Comparison of ENCODE assay signal across 9 cellular contexts in genomic region chr16:23497543-23497868, GRCh38. TPM values are rescaled to one million over a fixed set of nuclear protein-coding genes. Genes with fewer than 3 reads are reported as not detected.
DNase-seq lines count a peak whose midpoint lies in the region; ATAC-seq and TF ChIP-seq lines count a peak whose summit lies in the region.
"Had no signal": no experiment of that assay in that cellular context is flagged by ENCODE, and none has a peak within 500 bp of the region (broad histone marks: within the 10 kb centered on the region; RNA-seq: fewer than 3 reads in every experiment).

No MANE protein-coding gene starts in this region.

- no peak overlapping the region for H3K23ac ChIP-seq in trophoblast cell (ENCODE audit: low read length)

- TF ChIP-seq CTCF in CD14-positive monocyte (IDR thresholded peaks at IDR 0.05) (no peak), RWPE1 (conservative IDR thresholded peaks at IDR 0.05; ENCODE audit: low read depth) (no peak), fibroblast of villous mesenchyme (IDR thresholded peaks at IDR 0.05; ENCODE audit: insufficient read depth, low read depth, low read length) (no peak), brain microvascular endothelial cell (IDR thresholded peaks at IDR 0.05; ENCODE audit: low read depth, low read length, missing control alignments) (no peak)

- H3K4ac ChIP-seq in trophoblast cell (ENCODE audit: low read depth, low read length) = no peak overlapping the region

- peaks cover 25 to 29% of the 10 kb centered on the region in 2 experiments for H3K36me3 ChIP-seq in trophoblast cell (ENCODE audit: control insufficient read depth in 1 of 2, insufficient read depth in 2 of 2, low read length in 2 of 2)
- peaks cover 11% of the 10 kb centered on the region for H3K36me3 ChIP-seq in brain microvascular endothelial cell (replicated peaks)

- no peak overlapping the region for H4K12ac ChIP-seq in trophoblast cell (ENCODE audit: low read depth, low read length)

- peaks cover 2% of the 10 kb centered on the region for H3K9me3 ChIP-seq in trophoblast cell (ENCODE audit: insufficient read depth, low read depth, low read length)

- DNase-seq in CD14-positive monocyte (ENCODE audit: low spot score) (no peak), RWPE1 (ENCODE audit: low spot score) (no peak), fibroblast of villous mesenchyme (ENCODE audit: low read depth) (no peak), trophoblast cell (no peak), brain microvascular endothelial cell (no peak), ecto neural progenitor cell (ENCODE audit: low spot score) (no peak), COLO829 (ENCODE audit: low spot score) (no peak)
- DNase-seq: GF-D8 had no signal

- no peak for ATAC-seq in HG03354 (IDR thresholded peaks at IDR 0.05; ENCODE audit: poor library complexity, severe bottlenecking, unreplicated experiment)

- H4K91ac ChIP-seq in trophoblast cell (ENCODE audit: low read depth, low read length) = no peak overlapping the region

- H3K27me3 ChIP-seq in trophoblast cell (ENCODE audit: insufficient read depth, low read length) (no peaks in the 10 kb centered on the region), brain microvascular endothelial cell (replicated peaks) (no peaks in the 10 kb centered on the region)

- no peak overlapping the region for H4K8ac ChIP-seq in trophoblast cell (ENCODE audit: low read depth, low read length)

- no peaks in the 10 kb centered on the region for H3K79me1 ChIP-seq in trophoblast cell (ENCODE audit: low read length)

- no peaks in the 10 kb centered on the region for H3K27me3 Mint-ChIP-seq in CD14-positive monocyte (ENCODE audit: low read depth in 3 of 3)

- no peak overlapping the region for H3K4me2 ChIP-seq in trophoblast cell (ENCODE audit: low read length)

- peak overlapping the region; percentile 1 for H3K4me3 ChIP-seq in fibroblast of villous mesenchyme (ENCODE audit: low read depth, low read length)
- no peak overlapping the region for H3K4me3 ChIP-seq in trophoblast cell (ENCODE audit: low read depth, low read length)
- H3K4me3 ChIP-seq in brain microvascular endothelial cell (ENCODE audit: low read depth, low read length) = no peak overlapping the region

- H3K18ac ChIP-seq in trophoblast cell (ENCODE audit: low read length) = no peak overlapping the region

- no peak overlapping the region for H2BK5ac ChIP-seq in trophoblast cell (ENCODE audit: low read depth, low read length, poor library complexity)

- intact Hi-C loops in CD14-positive monocyte (cut with micrococcal nuclease) = loop anchor here in 1 of 2 donors (10.0 kb wide), 1 partner anchor 47 kb away; no protein-coding TSS in a partner anchor

- H3K36me3 Mint-ChIP-seq in CD14-positive monocyte = peaks cover 52 to 53% of the 10 kb centered on the region in 2 donors

- H3K9ac ChIP-seq in trophoblast cell (ENCODE audit: low read length) = no peak overlapping the region

- CTCF ChIA-PET in RWPE1 (lab: Yijun Ruan, JAX) = interaction anchor here (0.8 kb wide), 1 partner anchor 15 kb away, joined by 4 read pairs; no protein-coding TSS in a partner anchor

- no peak overlapping the region for H3K14ac ChIP-seq in trophoblast cell (ENCODE audit: low read length)

- peak overlapping the region; percentile 73 to 94 (median 89) for H3K27ac Mint-ChIP-seq in CD14-positive monocyte

- no peak overlapping the region for H2BK120ac ChIP-seq in trophoblast cell (ENCODE audit: insufficient read depth, low read length, poor library complexity)

- H3K4me1 ChIP-seq in trophoblast cell (ENCODE audit: control insufficient read depth in 1 of 2, insufficient read depth in 2 of 2, low read length in 2 of 2) = peaks cover 12 to 14% of the 10 kb centered on the region in 2 experiments

- no peak overlapping the region for H2BK12ac ChIP-seq in trophoblast cell (ENCODE audit: low read length)

- in situ Hi-C loops in brain microvascular endothelial cell (cut with HindIII; ENCODE audit: low pct_ligation_motif_present, low sequenced_read_pairs) = no loop called here

- H3K27ac ChIP-seq in RWPE1 (peak overlapping the region; percentile 82), trophoblast cell (ENCODE audit: low read depth, low read length) (peak overlapping the region; percentile 8), brain microvascular endothelial cell (no peak overlapping the region)

- H3K79me2 ChIP-seq in trophoblast cell (ENCODE audit: control insufficient read depth, insufficient read depth, low read length, poor library complexity) = no peaks in the 10 kb centered on the region

- peaks cover 47% of the 10 kb centered on the region for H3K4me1 Mint-ChIP-seq in CD14-positive monocyte

- POLR2A ChIA-PET in RWPE1 (lab: Yijun Ruan, JAX; ENCODE audit: low non-redundant PET) = no interaction called here

- peak overlapping the region in 1 of 2 donors; percentile 80 for H3K4me3 Mint-ChIP-seq in CD14-positive monocyte

- H3K9me3 Mint-ChIP-seq in CD14-positive monocyte = peaks cover 0 to 1% (median 0%) of the 10 kb centered on the region in 7 donors

- WGBS in trophoblast cell (ENCODE audit: extremely low coverage, insufficient coverage, insufficient read length) = no CpG with 5 or more reads among the region's 6 CpGs

- H2AFZ ChIP-seq in trophoblast cell (ENCODE audit: insufficient read depth, low read length, poor library complexity) = no peak overlapping the region

- no peak overlapping the region for H2AK5ac ChIP-seq in trophoblast cell (ENCODE audit: low read length)

RNA-seq across cellular contexts. Expression of gene GGA2, which starts 12.8 kb away (rescaled TPM):
- polyA plus RNA-seq in CD14-positive monocyte = 10 to 100 TPM; 37.5 to 49.5 TPM
- 21.6 and 24.2 TPM in 2 replicates for total RNA-seq in fibroblast of villous mesenchyme
- 29.3 and 31.7 TPM in 2 replicates for polyA plus RNA-seq in trophoblast cell (2013)

RNA-seq across cellular contexts. Expression of gene COG7, which starts 44.5 kb away (rescaled TPM):
- polyA plus RNA-seq in CD14-positive monocyte = 1 to 10 TPM; 6.6 to 8.0 TPM
- total RNA-seq in fibroblast of villous mesenchyme = 23.5 and 29.4 TPM in 2 replicates
- 9.1 and 9.6 TPM in 2 replicates for polyA plus RNA-seq in trophoblast cell (2013)

RNA-seq across cellular contexts. Expression of gene EARS2, which starts 59.6 kb away (rescaled TPM):
- 1 to 10 TPM; 2.9 to 4.2 TPM for polyA plus RNA-seq in CD14-positive monocyte
- total RNA-seq in fibroblast of villous mesenchyme = 36.3 and 38.7 TPM in 2 replicates
- polyA plus RNA-seq in trophoblast cell (2013) = 8.0 and 9.3 TPM in 2 replicates
